ENCODE assay signal across 1 cellular context in the genomic region with DNA sequence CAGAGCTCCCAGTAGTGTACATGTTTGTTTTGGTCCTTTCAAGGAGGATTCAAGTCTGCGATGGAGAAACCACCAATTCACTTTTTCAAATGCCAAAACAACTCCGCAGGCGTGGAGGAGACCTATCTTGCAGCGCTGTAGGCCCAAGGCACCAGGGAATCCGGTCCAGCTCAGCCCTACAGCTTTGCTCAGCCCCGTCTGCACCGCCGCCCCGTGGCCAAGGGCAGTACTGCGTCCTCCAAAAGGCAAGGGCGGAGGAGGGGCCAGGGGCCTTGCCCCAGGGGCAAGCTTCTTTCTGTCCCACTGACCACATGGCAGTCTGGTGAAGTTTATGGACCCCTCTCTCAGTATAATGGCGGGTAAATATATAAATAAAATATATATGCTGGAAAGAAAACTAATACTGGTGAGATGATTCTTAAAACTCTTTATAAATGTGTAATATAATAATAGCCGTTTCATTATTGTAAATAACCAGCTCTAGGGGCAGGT.
TF ChIP-seq lines count a peak whose summit lies in the region.

No MANE protein-coding gene starts in this region.

TF ChIP-seq in endothelial cell of umbilical vein, 7 proteins besides CTCF, POLR2A, EP300 and RAD21:
- TF ChIP-seq GATA2 (IDR thresholded peaks at IDR 0.05; ENCODE audit: insufficient read depth, insufficient read length, low read depth, low read length) (no peak), MAX (IDR thresholded peaks at IDR 0.05; ENCODE audit: insufficient read depth, insufficient read length) (no peak), FOS (IDR thresholded peaks at IDR 0.05; ENCODE audit: borderline replicate concordance, insufficient read depth, low read length) (no peak), EZH2 (IDR thresholded peaks at IDR 0.05; ENCODE audit: borderline replicate concordance, low read depth, low read length, severe bottlenecking) (no peak), MYC (IDR thresholded peaks at IDR 0.05; ENCODE audit: low read depth, low read length) (no peak), POLR2AphosphoS5 (IDR thresholded peaks at IDR 0.05; ENCODE audit: insufficient read depth, low read depth, low read length) (no peak), JUN (IDR thresholded peaks at IDR 0.05; ENCODE audit: borderline replicate concordance, insufficient read depth, insufficient read length, low read depth) (no peak)
